ENCODE assay signal across 34 cellular contexts in genomic region chr9:123739387-123739786, GRCh38.
"Had no signal": no experiment of that assay in that cellular context is flagged by ENCODE, and none has a peak within 500 bp of the region (broad histone marks: within the 10 kb centered on the region; RNA-seq: fewer than 3 reads in every experiment).

No MANE protein-coding gene starts in this region.

- H3K4me3 Mint-ChIP-seq: activated B cell treated with CpG ODN at 0.5 μM for 24 hours; activated naive CD4-positive, alpha-beta T cell treated with anti-CD3 and anti-CD28 coated beads for 36 hours; activated naive CD8-positive, alpha-beta T cell treated with anti-CD3 and anti-CD28 coated beads for 36 hours; natural killer cell; neural progenitor cell; stimulated activated memory B cell treated with anti-CD40 and anti-IgM and Interleukin-4, amounts not matched to agents 10 μg/mL and 1 μg/mL and 100 μg/mL, for 72 hours; stimulated activated naive CD8-positive, alpha-beta T cell treated with anti-CD3 and anti-CD28 coated beads, Interleukin-15, amount 100 ng/mL, for 72 hours; type B pancreatic cell had no signal

- H3K4me1 Mint-ChIP-seq: stimulated activated naive CD8-positive, alpha-beta T cell treated with anti-CD3 and anti-CD28 coated beads, Interleukin-15, amount 100 ng/mL, for 72 hours had no signal

- H3K9me3 Mint-ChIP-seq: activated B cell treated with CpG ODN at 0.5 μM for 24 hours; activated naive CD4-positive, alpha-beta T cell treated with anti-CD3 and anti-CD28 coated beads for 36 hours; activated naive CD8-positive, alpha-beta T cell treated with anti-CD3 and anti-CD28 coated beads for 36 hours; brain; natural killer cell; neural progenitor cell; stimulated activated memory B cell treated with anti-CD40 and anti-IgM and Interleukin-4, amounts not matched to agents 10 μg/mL and 1 μg/mL and 100 μg/mL, for 72 hours; stimulated activated naive CD8-positive, alpha-beta T cell treated with anti-CD3 and anti-CD28 coated beads, Interleukin-15, amount 100 ng/mL, for 72 hours; type B pancreatic cell had no signal

- ATAC-seq: gastrocnemius medialis; natural killer cell; psoas muscle; stimulated activated memory B cell treated with anti-CD40 and anti-IgM and Interleukin-4, amounts not matched to agents 10 μg/mL and 1 μg/mL and 100 μg/mL, for 72 hours; stimulated activated naive CD8-positive, alpha-beta T cell treated with anti-CD3 and anti-CD28 coated beads, Interleukin-15, amount 100 ng/mL, for 72 hours had no signal

- H3K4me3 ChIP-seq: ascending aorta, cardiac muscle cell, coronary artery, dorsolateral prefrontal cortex, gastrocnemius medialis, hepatocyte, left ventricle myocardium inferior, lung, neural progenitor cell, psoas muscle, smooth muscle cell, uterus had no signal

- H3K27me3 Mint-ChIP-seq: activated B cell treated with CpG ODN at 0.5 μM for 24 hours; activated naive CD8-positive, alpha-beta T cell treated with anti-CD3 and anti-CD28 coated beads for 36 hours; brain; stimulated activated memory B cell treated with anti-CD40 and anti-IgM and Interleukin-4, amounts not matched to agents 10 μg/mL and 1 μg/mL and 100 μg/mL, for 72 hours; stimulated activated naive CD8-positive, alpha-beta T cell treated with anti-CD3 and anti-CD28 coated beads, Interleukin-15, amount 100 ng/mL, for 72 hours; type B pancreatic cell had no signal

- H3K4me2 ChIP-seq: hepatocyte, neural progenitor cell, smooth muscle cell had no signal

- H3K36me3 ChIP-seq: ascending aorta, cardiac muscle cell, gastrocnemius medialis, left ventricle myocardium inferior, neural progenitor cell, uterus had no signal

- H3K27ac Mint-ChIP-seq: activated B cell treated with CpG ODN at 0.5 μM for 24 hours; activated naive CD4-positive, alpha-beta T cell treated with anti-CD3 and anti-CD28 coated beads for 36 hours; activated naive CD8-positive, alpha-beta T cell treated with anti-CD3 and anti-CD28 coated beads for 36 hours; natural killer cell; neural progenitor cell; stimulated activated memory B cell treated with anti-CD40 and anti-IgM and Interleukin-4, amounts not matched to agents 10 μg/mL and 1 μg/mL and 100 μg/mL, for 72 hours; stimulated activated naive CD8-positive, alpha-beta T cell treated with anti-CD3 and anti-CD28 coated beads, Interleukin-15, amount 100 ng/mL, for 72 hours; type B pancreatic cell had no signal

- H3K9me3 ChIP-seq: ascending aorta, gastrocnemius medialis, left ventricle myocardium inferior, psoas muscle, uterus had no signal

- H3K9ac ChIP-seq: neural progenitor cell, parathyroid adenoma had no signal

- H3K27ac ChIP-seq: ascending aorta, cardiac muscle cell, coronary artery, gastrocnemius medialis, hepatocyte, left ventricle myocardium inferior, neural progenitor cell, parathyroid adenoma, psoas muscle, uterus had no signal

- H3K79me2 ChIP-seq: hepatocyte, parathyroid adenoma had no signal

- H2AFZ ChIP-seq: hepatocyte, neural progenitor cell, parathyroid adenoma had no signal

- DNase-seq: activated B cell treated with CpG ODN at 0.5 μM for 24 hours; activated CD4-positive, alpha-beta T cell treated with anti-CD3 and anti-CD28 coated beads, Interleukin-2, amount 50 U/mL, for 4 hours; activated CD8-positive, alpha-beta memory T cell treated with anti-CD3 and anti-CD28 coated beads for 24 hours; activated effector memory CD4-positive, alpha-beta T cell treated with anti-CD3 and anti-CD28 coated beads, Interleukin-2, amount 50 U/mL, for 16 hours; activated naive CD4-positive, alpha-beta T cell treated with anti-CD3 and anti-CD28 coated beads for 36 hours; activated naive CD8-positive, alpha-beta T cell treated with anti-CD3 and anti-CD28 coated beads for 36 hours; cerebellar nuclear complex; dorsolateral prefrontal cortex; effector memory CD4-positive, alpha-beta T cell; erythroblast; gastrocnemius medialis; islet precursor cell; left ventricle myocardium inferior; mesendoderm; natural killer cell; occipital lobe; psoas muscle; stimulated activated CD4-positive, alpha-beta T cell treated with anti-CD3 and anti-CD28 coated beads, Interleukin-1b, Interleukin-23, amount 100 ng/mL, for 48 hours; stimulated activated CD4-positive, alpha-beta T cell treated with anti-CD3 and anti-CD28 coated beads, Interleukin-4, amount 100 ng/mL, for 4 hours; stimulated activated CD8-positive, alpha-beta memory T cell treated with anti-CD3 and anti-CD28 coated beads, Interleukin-4, amount 100 ng/mL, for 48 hours; stimulated activated naive CD8-positive, alpha-beta T cell treated with anti-CD3 and anti-CD28 coated beads, Interleukin-15, amount 100 ng/mL, for 72 hours; substantia nigra; uterus had no signal

- H3K36me3 Mint-ChIP-seq: natural killer cell, neural progenitor cell, type B pancreatic cell had no signal

- H3K4me1 ChIP-seq: parathyroid adenoma, uterus had no signal

- H3K27me3 ChIP-seq: ascending aorta, cardiac muscle cell, dorsolateral prefrontal cortex, gastrocnemius medialis, hepatocyte, neural progenitor cell, uterus had no signal
